12 cellular contexts compared by ENCODE assay signal in the genomic region with DNA sequence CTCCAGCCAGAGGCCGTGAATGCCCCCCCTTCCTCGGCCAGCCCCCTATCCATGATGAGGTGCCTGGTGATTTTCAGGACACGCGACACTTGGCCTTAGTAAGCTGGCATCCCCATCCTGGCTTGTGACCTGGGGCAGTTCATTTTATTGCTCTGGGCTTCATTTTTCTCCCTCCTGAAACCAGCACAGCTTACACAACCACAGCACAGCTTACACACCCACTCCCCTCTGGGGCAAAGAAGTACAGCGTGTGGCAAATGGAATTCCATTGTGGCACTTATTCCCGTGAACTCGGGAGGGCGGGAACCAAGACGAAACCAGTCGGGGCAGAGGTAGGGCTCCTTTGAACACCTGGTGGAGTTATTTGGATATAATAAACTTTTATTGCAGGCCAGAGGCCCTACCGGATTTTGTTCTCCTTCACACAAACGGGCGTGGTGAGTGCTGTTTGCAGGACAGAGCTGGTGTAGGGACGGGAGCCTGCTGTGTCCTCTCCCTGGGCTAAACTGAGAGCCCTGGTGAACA. TPM values are rescaled to one million over a fixed set of nuclear protein-coding genes. Genes with fewer than 3 reads are reported as not detected.
DNase-seq lines count a peak whose midpoint lies in the region; ATAC-seq and TF ChIP-seq lines count a peak whose summit lies in the region.
"Had no signal": no experiment of that assay in that cellular context is flagged by ENCODE, and none has a peak within 500 bp of the region (broad histone marks: within the 10 kb centered on the region; RNA-seq: fewer than 3 reads in every experiment).

No MANE protein-coding gene starts in this region.

- peaks cover 78% of the 10 kb centered on the region for H3K4me1 ChIP-seq in OCI-LY1 (ENCODE audit: insufficient read depth, low read length, severe bottlenecking)
- peaks cover 96 to 100% (median 100%) of the 10 kb centered on the region in 4 donors for H3K4me1 ChIP-seq in esophagus muscularis mucosa
- H3K4me1 ChIP-seq in sigmoid colon, result peaks cover 0 to 100% (median 98%) of the 10 kb centered on the region in 4 donors

- H4K20me1 ChIP-seq in OCI-LY1 (ENCODE audit: insufficient read depth, low read length), result no peaks in the 10 kb centered on the region

- TF ChIP-seq CTCF in OCI-LY1 (IDR thresholded peaks at IDR 0.05; ENCODE audit: low read length) (no peak), esophagus muscularis mucosa (IDR thresholded peaks at IDR 0.05) (no peak), sigmoid colon (IDR thresholded peaks at IDR 0.05) (no peak)

- H3K79me2 ChIP-seq in OCI-LY1 (ENCODE audit: insufficient read depth, low read length), result no peaks in the 10 kb centered on the region

- H3K27me3 ChIP-seq in OCI-LY1 (ENCODE audit: insufficient read depth, low read length) (no peaks in the 10 kb centered on the region), esophagus muscularis mucosa (no peaks in the 10 kb centered on the region), sigmoid colon (no peaks in the 10 kb centered on the region)

- ATAC-seq in stimulated activated naive B cell treated with anti-CD40 and anti-IgM and Interleukin-4, amounts not matched to agents 10 μg/mL and 1 μg/mL and 100 μg/mL, for 72 hours (replicated peaks), result no peak
- ATAC-seq in HG03045 (IDR thresholded peaks at IDR 0.05; ENCODE audit: unreplicated experiment), result no peak
- ATAC-seq: naive thymus-derived CD8-positive, alpha-beta T cell had no signal

- H3K9me3 ChIP-seq in OCI-LY1 (ENCODE audit: low read length) (no peaks in the 10 kb centered on the region), esophagus muscularis mucosa (no peaks in the 10 kb centered on the region), sigmoid colon (no peaks in the 10 kb centered on the region)

- H3K36me3 Mint-ChIP-seq in stimulated activated naive B cell treated with anti-CD40 and anti-IgM and Interleukin-4, amounts not matched to agents 10 μg/mL and 1 μg/mL and 100 μg/mL, for 72 hours, result peaks cover 3 to 6% of the 10 kb centered on the region in 2 donors
- H3K36me3 Mint-ChIP-seq: naive thymus-derived CD8-positive, alpha-beta T cell had no signal

- H3K4me1 Mint-ChIP-seq in stimulated activated naive B cell treated with anti-CD40 and anti-IgM and Interleukin-4, amounts not matched to agents 10 μg/mL and 1 μg/mL and 100 μg/mL, for 72 hours, result peaks cover 27 to 37% of the 10 kb centered on the region in 2 donors

- H3K27ac ChIP-seq in OCI-LY1 (ENCODE audit: low read depth, low read length, poor library complexity, severe bottlenecking) (peak overlapping the region; percentile 84), esophagus muscularis mucosa (replicated peaks in 1 of 4) (peak overlapping the region; percentile 94 to 100 (median 98)), sigmoid colon (peak overlapping the region; percentile 95 to 100 (median 98))

- no peak overlapping the region; the same call in 1 of the 2 replicates for H3K4me2 ChIP-seq in OCI-LY1 (ENCODE audit: low read length)

- H3K9ac ChIP-seq in OCI-LY1 (ENCODE audit: low read length), result no peak overlapping the region; the same call in 1 of the 2 replicates

- DNase-seq in COLO668 (lab: John Stamatoyannopoulos, UW; ENCODE audit: unreplicated experiment), result peak; percentile 8
- DNase-seq in esophagus muscularis mucosa (ENCODE audit: extremely low spot score), result no peak
- peak; percentile 86 for DNase-seq in sigmoid colon
- no peak for DNase-seq in NOMO-1 treated with DMSO at 0.1 percent for 48 hours (lab: John Stamatoyannopoulos, UW; ENCODE audit: unreplicated experiment)
- DNase-seq in NCI-H524 (lab: John Stamatoyannopoulos, UW), result no peak
- DNase-seq in stimulated activated naive B cell treated with anti-CD40 and anti-IgM and Interleukin-4, amounts not matched to agents 10 μg/mL and 1 μg/mL and 100 μg/mL, for 72 hours, result no peak
- DNase-seq: activated T-cell treated with anti-CD3 and anti-CD28 coated beads, Interleukin-2, amount 50 U/mL, for 1 hour; DMS53; naive thymus-derived CD8-positive, alpha-beta T cell; NCI-H1092 had no signal

- no peaks in the 10 kb centered on the region for H3K9me3 Mint-ChIP-seq in stimulated activated naive B cell treated with anti-CD40 and anti-IgM and Interleukin-4, amounts not matched to agents 10 μg/mL and 1 μg/mL and 100 μg/mL, for 72 hours
- H3K9me3 Mint-ChIP-seq: naive thymus-derived CD8-positive, alpha-beta T cell had no signal

- intact Hi-C loops in esophagus muscularis mucosa (cut with DNase I), result no loop called here
- intact Hi-C loops in sigmoid colon (cut with DNase I), result loop anchor here (1.0 kb wide), 1 partner anchor 27 kb away; no protein-coding TSS in a partner anchor

- H3F3A ChIP-seq in OCI-LY1 (ENCODE audit: insufficient read depth, low read length), result no peaks in the 10 kb centered on the region

- TF ChIP-seq POLR2A in esophagus muscularis mucosa (IDR thresholded peaks at IDR 0.05; ENCODE audit: low read depth) (no peak), sigmoid colon (IDR thresholded peaks at IDR 0.05) (no peak)

- H3K4me3 ChIP-seq in OCI-LY1 (ENCODE audit: low read depth, low read length, poor library complexity, severe bottlenecking) (no peak overlapping the region), esophagus muscularis mucosa (peak overlapping the region in 2 of 4 donors; percentile 16 to 27), sigmoid colon (no peak overlapping the region)

- no peak overlapping the region for H3K27ac Mint-ChIP-seq in stimulated activated naive B cell treated with anti-CD40 and anti-IgM and Interleukin-4, amounts not matched to agents 10 μg/mL and 1 μg/mL and 100 μg/mL, for 72 hours

- H3K9me2 ChIP-seq in OCI-LY1 (ENCODE audit: low read depth, low read length), result no peaks in the 10 kb centered on the region

- H3K4me3 Mint-ChIP-seq in stimulated activated naive B cell treated with anti-CD40 and anti-IgM and Interleukin-4, amounts not matched to agents 10 μg/mL and 1 μg/mL and 100 μg/mL, for 72 hours, result no peak overlapping the region

- H2AFZ ChIP-seq in OCI-LY1 (ENCODE audit: low read length), result no peak overlapping the region

- TF ChIP-seq EP300 in esophagus muscularis mucosa (IDR thresholded peaks at IDR 0.05), result no peak
- peak in 1 of 4 donors; percentile 20 for TF ChIP-seq EP300 in sigmoid colon (IDR thresholded peaks at IDR 0.05)

- H3K36me3 ChIP-seq in OCI-LY1 (ENCODE audit: insufficient read depth, low read length) (peaks cover 28% of the 10 kb centered on the region; the same call in 1 of the 2 replicates), esophagus muscularis mucosa (peaks cover 0 to 46% (median 27%) of the 10 kb centered on the region in 4 donors), sigmoid colon (peaks cover 0 to 13% (median 2%) of the 10 kb centered on the region in 4 donors)

- 33% methylated on average over 14 of the region's 14 CpGs for WGBS in esophagus muscularis mucosa
- WGBS in sigmoid colon, 2 donors, result 9 to 52% methylated on average over 14 of the region's 14 CpGs

- peaks cover 0 to 4% of the 10 kb centered on the region in 2 donors for H3K27me3 Mint-ChIP-seq in stimulated activated naive B cell treated with anti-CD40 and anti-IgM and Interleukin-4, amounts not matched to agents 10 μg/mL and 1 μg/mL and 100 μg/mL, for 72 hours
- H3K27me3 Mint-ChIP-seq: naive thymus-derived CD8-positive, alpha-beta T cell had no signal

RNA-seq across cellular contexts. Expression of a gene that starts 29.1 kb away (rescaled TPM):
- total RNA-seq in esophagus muscularis mucosa, result 100 to 1,000 TPM; 349 to 416 (median 399) TPM
- 100 to 1,000 TPM; 240 to 453 (median 303) TPM for total RNA-seq in sigmoid colon
- polyA plus RNA-seq in sigmoid colon, result 100 to 1,000 TPM; 180 to 548 (median 335) TPM

Comparison
In these comparisons a context has a peak if more than half of its experiments do, and no peak if none do; other contexts are left out.
1. DNase-seq: peak in COLO668 (single experiment) and sigmoid colon (single experiment); none in esophagus muscularis mucosa (single experiment), NOMO-1 treated with DMSO at 0.1 percent for 48 hours (single experiment), NCI-H524 (0 of 2) and stimulated activated naive B cell treated with anti-CD40 and anti-IgM and Interleukin-4, amounts not matched to agents 10 μg/mL and 1 μg/mL and 100 μg/mL, for 72 hours (single experiment).
2. Peak in every context shown above with its lines, with median percentiles within 50 percentile points of each other: H3K27ac ChIP-seq.